9 cellular contexts compared by ENCODE assay signal in the genomic region with DNA sequence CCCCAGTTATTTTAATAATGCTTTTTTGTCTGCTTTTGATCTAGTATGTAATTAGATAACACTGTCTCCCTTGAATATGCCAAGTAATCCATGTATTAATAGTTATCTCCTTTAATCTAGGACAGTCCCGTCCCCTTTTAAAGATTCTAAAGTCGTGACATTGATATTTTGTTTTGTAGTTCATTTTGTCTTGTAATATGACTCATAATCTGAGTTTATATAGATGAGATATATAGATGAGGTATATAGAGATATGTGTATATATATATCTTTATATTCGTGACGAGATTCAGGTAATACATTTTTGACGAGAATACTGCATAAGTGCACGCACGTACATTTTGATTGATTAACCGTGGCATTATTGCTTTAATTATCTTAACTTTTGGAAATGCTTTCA. TPM values are rescaled to one million over a fixed set of nuclear protein-coding genes. Genes with fewer than 3 reads are reported as not detected.
A peak's percentile ranks its signal among the peaks of the same experiment; 100 is the strongest.
DNase-seq lines count a peak whose midpoint lies in the region; ATAC-seq and TF ChIP-seq lines count a peak whose summit lies in the region.
"Had no signal": no experiment of that assay in that cellular context is flagged by ENCODE, and none has a peak within 500 bp of the region (broad histone marks: within the 10 kb centered on the region; RNA-seq: fewer than 3 reads in every experiment).

No MANE protein-coding gene starts in this region.

- H4K20me1 ChIP-seq in GM23338 (replicated peaks; ENCODE audit: insufficient read depth) (peaks cover 7% of the 10 kb centered on the region), SU-DHL-6 (ENCODE audit: low read depth, low read length) (peaks cover 7% of the 10 kb centered on the region; the same call in 1 of the 2 replicates)

- H3K9me3 Mint-ChIP-seq in GM23338, result no peaks in the 10 kb centered on the region; the same call in 2 of the 3 replicates

- ATAC-seq in GM23338 (no peak), GM21529 (IDR thresholded peaks at IDR 0.05; ENCODE audit: unreplicated experiment) (no peak)

- H3K4me2 ChIP-seq in GM23338, result peak overlapping the region; percentile 85
- peak overlapping the region; percentile 99 for H3K4me2 ChIP-seq in SU-DHL-6 (ENCODE audit: low read depth, low read length, poor library complexity, severe bottlenecking)

- H3F3A ChIP-seq in GM23338 (replicated peaks; ENCODE audit: low read depth) (no peaks in the 10 kb centered on the region), SU-DHL-6 (ENCODE audit: insufficient read depth) (peaks cover 4% of the 10 kb centered on the region; the same call in 1 of the 2 replicates)

- TF ChIP-seq CTCF in GM23338 (conservative IDR thresholded peaks at IDR 0.05; ENCODE audit: low read depth in 2 of 2), result no peak
- TF ChIP-seq CTCF in SU-DHL-6 (IDR thresholded peaks at IDR 0.05; ENCODE audit: insufficient read depth, low read length, poor library complexity, severe bottlenecking), result no peak
- no peak for TF ChIP-seq CTCF in fibroblast of mammary gland (conservative IDR thresholded peaks at IDR 0.05; ENCODE audit: control insufficient read depth, insufficient read depth, low read depth, low read length)

- H3K4me1 ChIP-seq in GM23338 (ENCODE audit: insufficient read depth), result peaks cover 22% of the 10 kb centered on the region

- H3K27me3 ChIP-seq in GM23338 (ENCODE audit: insufficient read depth) (no peaks in the 10 kb centered on the region), SU-DHL-6 (ENCODE audit: low read length) (no peaks in the 10 kb centered on the region)

- H3K27me3 Mint-ChIP-seq in GM23338 (ENCODE audit: insufficient read depth, low read depth, poor library complexity), result peaks cover 12% of the 10 kb centered on the region

- H2AFZ ChIP-seq in GM23338 (no peak overlapping the region), SU-DHL-6 (ENCODE audit: low read depth, low read length, severe bottlenecking) (no peak overlapping the region)

- H3K9me3 ChIP-seq in SU-DHL-6 (ENCODE audit: insufficient read depth, low read length), result no peaks in the 10 kb centered on the region

- H3K4me3 Mint-ChIP-seq in GM23338, result peak overlapping the region; percentile 93

- no peak overlapping the region for H3K27ac ChIP-seq in GM23338 (ENCODE audit: low read depth)
- H3K27ac ChIP-seq in SU-DHL-6 (ENCODE audit: low read depth, low read length), result peak overlapping the region; percentile 81; the same call in 1 of the 2 replicates

- peaks cover 61% of the 10 kb centered on the region for H3K79me2 ChIP-seq in GM23338 (replicated peaks; ENCODE audit: insufficient read depth)
- H3K79me2 ChIP-seq in SU-DHL-6 (ENCODE audit: insufficient read depth, low read length), result peaks cover 63% of the 10 kb centered on the region

- H3K36me3 Mint-ChIP-seq in GM23338 (ENCODE audit: low read depth), result peaks cover 12% of the 10 kb centered on the region; the same call in 1 of the 3 replicates

- H3K36me3 ChIP-seq in GM23338 (ENCODE audit: insufficient read depth) (no peaks in the 10 kb centered on the region; the same call in 1 of the 2 replicates), SU-DHL-6 (ENCODE audit: low read length) (no peaks in the 10 kb centered on the region)

- peaks cover 15% of the 10 kb centered on the region for H3K4me1 Mint-ChIP-seq in GM23338

- H3K9me2 ChIP-seq in GM23338 (ENCODE audit: insufficient read depth) (no peaks in the 10 kb centered on the region), SU-DHL-6 (replicated peaks; ENCODE audit: insufficient read depth, low read length) (no peaks in the 10 kb centered on the region)

- H3K9ac ChIP-seq in SU-DHL-6 (ENCODE audit: low read length), result peak overlapping the region; percentile 89

- H3K4me3 ChIP-seq in GM23338 (peak overlapping the region; percentile 78), SU-DHL-6 (ENCODE audit: insufficient read depth, low read length, poor library complexity, severe bottlenecking) (peak overlapping the region; percentile 68), fibroblast of mammary gland (ENCODE audit: control insufficient read depth, low read depth, low read length) (peak overlapping the region; percentile 96), skeletal muscle cell (ENCODE audit: low read depth, low read length) (peak overlapping the region; percentile 81)

- DNase-seq in GM23338 (ENCODE audit: low spot score) (no peak), fibroblast of mammary gland (ENCODE audit: low read depth) (no peak), skeletal muscle cell (ENCODE audit: low read depth) (no peak), NCI-H2107 treated with DMSO at 0.1 percent for 48 hours (lab: John Stamatoyannopoulos, UW; ENCODE audit: unreplicated experiment) (no peak), T1000 (lab: John Stamatoyannopoulos, UW) (no peak), DMS153 treated with DMSO at 0.1 percent for 48 hours (lab: John Stamatoyannopoulos, UW; ENCODE audit: unreplicated experiment) (no peak)
- DNase-seq: NCI-H526 treated with DMSO at 0.1 percent for 48 hours had no signal

- no peak overlapping the region for H3K27ac Mint-ChIP-seq in GM23338

TF ChIP-seq in GM23338, 12 proteins besides CTCF, POLR2A, EP300 and RAD21 (continues in another document):
- TF ChIP-seq, protein P1, sequence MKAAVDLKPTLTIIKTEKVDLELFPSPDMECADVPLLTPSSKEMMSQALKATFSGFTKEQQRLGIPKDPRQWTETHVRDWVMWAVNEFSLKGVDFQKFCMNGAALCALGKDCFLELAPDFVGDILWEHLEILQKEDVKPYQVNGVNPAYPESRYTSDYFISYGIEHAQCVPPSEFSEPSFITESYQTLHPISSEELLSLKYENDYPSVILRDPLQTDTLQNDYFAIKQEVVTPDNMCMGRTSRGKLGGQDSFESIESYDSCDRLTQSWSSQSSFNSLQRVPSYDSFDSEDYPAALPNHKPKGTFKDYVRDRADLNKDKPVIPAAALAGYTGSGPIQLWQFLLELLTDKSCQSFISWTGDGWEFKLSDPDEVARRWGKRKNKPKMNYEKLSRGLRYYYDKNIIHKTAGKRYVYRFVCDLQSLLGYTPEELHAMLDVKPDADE (IDR thresholded peaks at IDR 0.05), result no peak
- no peak for TF ChIP-seq ZNF114 (CRISPR knock-in tag; IDR thresholded peaks at IDR 0.05)
- no peak for TF ChIP-seq ZNF462 (CRISPR knock-in tag; IDR thresholded peaks at IDR 0.05)
- TF ChIP-seq CREB1 (CRISPR knock-in tag; IDR thresholded peaks at IDR 0.05; ENCODE audit: low read depth), result no peak
- no peak for TF ChIP-seq JUNB (IDR thresholded peaks at IDR 0.05; ENCODE audit: unreplicated experiment)

RNA-seq across cellular contexts. Expression of gene SREK1, which starts 1.6 kb away (rescaled TPM):
- total RNA-seq in GM23338 (2014; rRNA removed; shearing (Covaris generic)), result 58.9 and 66.4 TPM in 2 replicates
- 44.9 and 64.3 TPM in 2 replicates for polyA plus RNA-seq in GM23338 (2016; fragmentation: Nextera tagmentation; extraction: Ambion mirVana)
